In the genomic region with DNA sequence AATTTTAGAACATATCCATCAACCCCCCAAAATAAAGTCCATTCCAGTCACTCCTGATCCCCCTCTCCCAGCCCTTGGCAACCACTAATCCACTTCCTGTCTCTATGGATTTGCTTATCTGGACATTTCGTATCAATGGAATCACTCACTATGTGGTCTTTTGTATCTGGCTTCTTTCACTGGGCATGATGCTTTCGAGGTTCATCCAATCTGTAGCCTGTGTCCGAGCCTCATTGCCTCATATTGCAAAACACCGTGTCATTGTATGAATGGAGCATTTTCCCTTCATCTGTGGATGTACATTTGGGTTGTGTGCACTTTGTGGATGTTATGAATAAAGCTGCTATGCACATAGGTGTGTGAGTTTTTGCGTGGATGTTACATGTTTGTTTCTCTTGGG, we compare ENCODE assay signal across 1 cellular context.
TF ChIP-seq lines count a peak whose summit lies in the region.

No MANE protein-coding gene starts in this region.

TF ChIP-seq in HepG2, 621 proteins besides CTCF, POLR2A, EP300 and RAD21:
- TF ChIP-seq ZBTB20 (CRISPR knock-in tag; IDR thresholded peaks at IDR 0.05; ENCODE audit: borderline replicate concordance, low read depth) (no peak), CEBPB (IDR thresholded peaks at IDR 0.05; ENCODE audit: borderline replicate concordance, low read depth, low read length) (peak; percentile 52; the same call in 1 of the 2 replicates), ZNF7 (CRISPR knock-in tag; IDR thresholded peaks at IDR 0.05) (0 out of 2 replicates have a peak, but pooled peaks have one; percentile 24), CEBPG (CRISPR knock-in tag; IDR thresholded peaks at IDR 0.05) (peak; percentile 27; the same call in 1 of the 2 replicates)
TF ChIP-seq in HepG2: peak in this region for 3.
